In genomic region chr5:112200132-112200531, GRCh38 we compare ENCODE assay signal across 27 cellular contexts.
"Had no signal": no experiment of that assay in that cellular context is flagged by ENCODE, and none has a peak within 500 bp of the region (broad histone marks: within the 10 kb centered on the region; RNA-seq: fewer than 3 reads in every experiment).

No MANE protein-coding gene starts in this region.

- H3K9me3 ChIP-seq: colonic mucosa, esophagus muscularis mucosa, gastroesophageal sphincter, heart right ventricle, testis, tibial artery had no signal

- H3K27me3 ChIP-seq: colonic mucosa, esophagus muscularis mucosa, foreskin keratinocyte, gastroesophageal sphincter, heart right ventricle, neural progenitor cell, testis, tibial artery had no signal

- H3K4me2 ChIP-seq: neural progenitor cell, smooth muscle cell had no signal

- H3K4me3 Mint-ChIP-seq: dendritic cell treated with granulocyte-macrophage colony-stimulating factor and Interleukin-4, amounts not matched to agents 40 ng/mL and 50 ng/mL, for 4 days; mesothelial cell of epicardium; naive thymus-derived CD4-positive, alpha-beta T cell; nephron; neural progenitor cell; type B pancreatic cell had no signal

- H3K9ac ChIP-seq: neural progenitor cell, parathyroid adenoma had no signal

- H3K27ac ChIP-seq: colonic mucosa, esophagus muscularis mucosa, foreskin keratinocyte, gastroesophageal sphincter, heart right ventricle, neural progenitor cell, parathyroid adenoma, testis, tibial artery had no signal

- H3K4me1 Mint-ChIP-seq: naive thymus-derived CD4-positive, alpha-beta T cell had no signal

- H3K4me1 ChIP-seq: colonic mucosa, esophagus muscularis mucosa, foreskin keratinocyte, gastroesophageal sphincter, testis, tibial artery had no signal

- H3K27ac Mint-ChIP-seq: dendritic cell treated with granulocyte-macrophage colony-stimulating factor and Interleukin-4, amounts not matched to agents 40 ng/mL and 50 ng/mL, for 4 days; mesothelial cell of epicardium; naive thymus-derived CD4-positive, alpha-beta T cell; nephron; neural progenitor cell; progenitor cell of endocrine pancreas; type B pancreatic cell had no signal

- DNase-seq: colonic mucosa; effector CD8-positive, alpha-beta T cell; foreskin keratinocyte; heart right ventricle; hippocampal formation; mesenchymal stem cell; naive thymus-derived CD4-positive, alpha-beta T cell; stimulated activated CD4-positive, alpha-beta T cell treated with anti-CD3 and anti-CD28 coated beads, Interleukin-12 subunit alpha, Interleukin-12 subunit beta, amount 100 ng/mL, for 4 hours; stimulated activated CD4-positive, alpha-beta T cell treated with anti-CD3 and anti-CD28 coated beads, Interleukin-1b, Interleukin-23, amount 100 ng/mL, for 48 hours; stimulated activated CD4-positive, alpha-beta T cell treated with anti-CD3 and anti-CD28 coated beads, Interleukin-4, amount 100 ng/mL, for 1 hour; stimulated activated CD8-positive, alpha-beta memory T cell treated with anti-CD3 and anti-CD28 coated beads, Interleukin-4, amount 100 ng/mL, for 48 hours; stimulated activated naive CD8-positive, alpha-beta T cell treated with anti-CD3 and anti-CD28 coated beads, Interleukin-15, Interleukin-2, amounts not matched to agents 100 U/mL and 50 U/mL, for 24 hours; substantia nigra; testis; tibial artery had no signal

- H3K27me3 Mint-ChIP-seq: progenitor cell of endocrine pancreas, type B pancreatic cell had no signal

- H3K36me3 Mint-ChIP-seq: naive thymus-derived CD4-positive, alpha-beta T cell had no signal

- H3K36me3 ChIP-seq: colonic mucosa, neural progenitor cell had no signal

- H3K9me3 Mint-ChIP-seq: dendritic cell treated with granulocyte-macrophage colony-stimulating factor and Interleukin-4, amounts not matched to agents 40 ng/mL and 50 ng/mL, for 4 days; mesothelial cell of epicardium; naive thymus-derived CD4-positive, alpha-beta T cell; nephron; neural progenitor cell; type B pancreatic cell had no signal

- ATAC-seq: foreskin keratinocyte; gastroesophageal sphincter; naive thymus-derived CD4-positive, alpha-beta T cell; sciatic nerve; stimulated activated naive CD8-positive, alpha-beta T cell treated with anti-CD3 and anti-CD28 coated beads, Interleukin-15, Interleukin-2, amounts not matched to agents 100 U/mL and 50 U/mL, for 24 hours had no signal

- H3K4me3 ChIP-seq: colonic mucosa, esophagus muscularis mucosa, gastroesophageal sphincter, heart right ventricle, lung, neural progenitor cell, smooth muscle cell, testis, tibial artery had no signal
